In the genomic region with DNA sequence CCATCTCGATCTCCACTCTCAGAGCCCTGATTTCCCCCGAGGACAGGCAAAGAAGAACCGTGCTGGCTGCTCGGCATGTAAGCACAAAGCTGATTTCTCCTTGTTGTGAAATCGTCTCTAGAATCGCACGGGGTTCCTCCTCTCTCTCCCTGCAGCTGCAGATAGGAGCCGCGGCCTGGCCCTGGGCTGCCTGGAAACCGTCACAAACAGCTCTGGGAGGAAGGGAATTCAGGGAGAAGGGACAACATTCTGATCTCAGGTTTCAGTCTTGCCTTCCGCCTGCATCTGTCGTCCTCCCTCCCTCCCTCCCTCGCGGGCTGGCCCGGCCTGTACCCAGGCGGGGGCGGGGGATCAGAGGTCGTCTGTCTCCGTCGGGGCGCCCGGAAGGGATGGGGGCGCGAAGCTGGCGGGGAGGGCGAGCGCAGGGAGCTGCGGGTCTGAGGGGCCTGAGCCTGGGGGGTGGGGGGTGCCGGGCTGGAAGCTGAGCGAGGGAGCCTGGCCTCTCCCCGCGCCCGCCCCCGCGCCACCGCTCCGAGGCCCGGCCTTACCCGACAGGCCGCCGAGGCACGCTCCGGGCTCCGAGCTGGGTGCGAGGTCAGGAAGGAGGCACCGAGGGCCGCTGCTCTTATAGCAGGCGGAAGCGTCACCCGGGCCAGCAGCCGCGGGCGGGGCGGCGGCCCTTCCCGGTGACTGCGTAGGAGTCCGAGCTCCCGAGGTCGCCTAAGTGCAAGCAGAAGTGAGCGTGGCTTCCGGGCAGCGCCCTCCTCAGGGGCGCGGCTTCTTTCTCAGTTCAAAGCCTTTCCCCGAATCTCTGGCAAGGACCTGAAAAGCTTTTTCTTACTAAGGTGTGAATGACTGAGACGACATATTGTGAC, we compare ENCODE assay signal across 8 cellular contexts.
A peak's percentile ranks its signal among the peaks of the same experiment; 100 is the strongest.
DNase-seq lines count a peak whose midpoint lies in the region; ATAC-seq and TF ChIP-seq lines count a peak whose summit lies in the region.

A gene (minus strand): TSS at position 600 of the 875 bp plus-strand sequence. CDS start 1,277 bp downstream, outside the sequence.

- peak; percentile 77 for DNase-seq in NCI-H524 treated with DMSO at 0.1 percent for 48 hours (lab: John Stamatoyannopoulos, UW)
- DNase-seq in activated CD4-positive, alpha-beta T cell treated with anti-CD3 and anti-CD28 coated beads, Interleukin-2, amount 50 U/mL, for 1 hour = peak; percentile 63
- peak; percentile 98 for DNase-seq in left kidney (ENCODE audit: low read depth, low spot score)
- peak; percentile 65 to 70 for DNase-seq in stimulated activated CD4-positive, alpha-beta T cell treated with anti-CD3 and anti-CD28 coated beads, Interleukin-1b, Interleukin-23, amount 100 ng/mL, for 4 hours (ENCODE audit: low read depth in 2 of 2)
- no peak for DNase-seq in NCI-H446 treated with DMSO at 0.1 percent for 48 hours (lab: John Stamatoyannopoulos, UW)

- peak within 1 kb of the TSS; percentile 94 for H3K27ac Mint-ChIP-seq in dendritic cell treated with granulocyte-macrophage colony-stimulating factor and Interleukin-4, amounts not matched to agents 40 ng/mL and 50 ng/mL, for 4 days

- peaks cover 74% of the 10 kb centered on the region for H3K4me1 Mint-ChIP-seq in dendritic cell treated with granulocyte-macrophage colony-stimulating factor and Interleukin-4, amounts not matched to agents 40 ng/mL and 50 ng/mL, for 4 days (ENCODE audit: low read depth)

- H3K27me3 Mint-ChIP-seq in dendritic cell treated with granulocyte-macrophage colony-stimulating factor and Interleukin-4, amounts not matched to agents 40 ng/mL and 50 ng/mL, for 4 days = no peaks in the 10 kb centered on the region

- ATAC-seq in GM18505 (IDR thresholded peaks at IDR 0.05; ENCODE audit: unreplicated experiment) (no peak), HG03097 (IDR thresholded peaks at IDR 0.05; ENCODE audit: low FRiP score, unreplicated experiment) (peak; percentile 59)

- peak; percentile 66 for TF ChIP-seq POLR2A in GM18505 (IDR thresholded peaks at IDR 0.05; ENCODE audit: borderline replicate concordance, extremely low read depth, insufficient read depth, insufficient read length)

- peaks cover 42% of the 10 kb centered on the region for H3K36me3 Mint-ChIP-seq in dendritic cell treated with granulocyte-macrophage colony-stimulating factor and Interleukin-4, amounts not matched to agents 40 ng/mL and 50 ng/mL, for 4 days (ENCODE audit: low read depth)

- H3K4me3 Mint-ChIP-seq in dendritic cell treated with granulocyte-macrophage colony-stimulating factor and Interleukin-4, amounts not matched to agents 40 ng/mL and 50 ng/mL, for 4 days = peak within 1 kb of the TSS; percentile 95

- H3K9me3 Mint-ChIP-seq in dendritic cell treated with granulocyte-macrophage colony-stimulating factor and Interleukin-4, amounts not matched to agents 40 ng/mL and 50 ng/mL, for 4 days = no peaks in the 10 kb centered on the region

- intact Hi-C loops in dendritic cell treated with granulocyte-macrophage colony-stimulating factor and Interleukin-4, amounts not matched to agents 40 ng/mL and 50 ng/mL, for 4 days (cut with micrococcal nuclease) = loop anchor here (1.0 to 2.0 kb wide), 3 partner anchors 13 to 147 kb away; no protein-coding TSS in a partner anchor
